ENCODE assay signal across 27 cellular contexts in genomic region chr12:29510591-29511174, GRCh38. TPM values are rescaled to one million over a fixed set of nuclear protein-coding genes. Genes with fewer than 3 reads are reported as not detected.
DNase-seq lines count a peak whose midpoint lies in the region; ATAC-seq, FAIRE-seq and TF ChIP-seq lines count a peak whose summit lies in the region.
"Had no signal": no experiment of that assay in that cellular context is flagged by ENCODE, and none has a peak within 500 bp of the region (broad histone marks: within the 10 kb centered on the region; RNA-seq: fewer than 3 reads in every experiment).

No MANE protein-coding gene starts in this region.

- ATAC-seq in K562 (no peak), body of pancreas (no peak)
- ATAC-seq: HepG2, PC-3 had no signal

- TF ChIP-seq POLR2A in K562 (conservative IDR thresholded peaks at IDR 0.05): no peak
- no peak for TF ChIP-seq POLR2A in body of pancreas (IDR thresholded peaks at IDR 0.05)

- TF ChIP-seq RAD21 in K562 (CRISPR knock-in tag; conservative IDR thresholded peaks at IDR 0.05 in 1 of 2, IDR thresholded peaks at IDR 0.05 in 1 of 2): no peak

- BruUV-seq in K562 (replicated peaks; lab: Mats Ljungman, UMichigan): no TSS peak

- no peak for TF ChIP-seq CTCF in K562 (IDR thresholded peaks at IDR 0.05 in 2 of 3, conservative IDR thresholded peaks at IDR 0.05 in 1 of 3; ENCODE audit: insufficient read depth in 2 of 3, low read depth in 1 of 3, low read length in 3 of 3)
- TF ChIP-seq CTCF in fibroblast of the aortic adventitia (IDR thresholded peaks at IDR 0.05; ENCODE audit: insufficient read depth, low read length): no peak
- TF ChIP-seq CTCF in body of pancreas (IDR thresholded peaks at IDR 0.05): no peak

- TF ChIP-seq EP300 in K562 (IDR thresholded peaks at IDR 0.05; ENCODE audit: low read length): no peak

- H3K4me2 ChIP-seq in K562 (ENCODE audit: insufficient read depth, low read length): no peak overlapping the region

- no peaks in the 10 kb centered on the region for H3K9me1 ChIP-seq in K562 (ENCODE audit: control insufficient read depth, insufficient read depth, low read length)

- H2AFZ ChIP-seq in K562 (ENCODE audit: low read depth, low read length): no peak overlapping the region

- POLR2A ChIA-PET in K562 (lab: Yijun Ruan, JAX): interaction anchor here (0.6 kb wide), 2 partner anchors 11 to 1462 kb away, joined by 3 read pairs; no protein-coding TSS in a partner anchor

- H3K79me2 ChIP-seq in K562 (ENCODE audit: control insufficient read depth, insufficient read depth, low read length): no peaks in the 10 kb centered on the region

- no peaks in the 10 kb centered on the region for H3K9me3 ChIP-seq in K562 (replicated peaks; ENCODE audit: control insufficient read depth, insufficient read depth, low read depth, low read length)
- no peaks in the 10 kb centered on the region for H3K9me3 ChIP-seq in small intestine (ENCODE audit: control insufficient read depth, low read depth)
- no peaks in the 10 kb centered on the region for H3K9me3 ChIP-seq in body of pancreas

- DNase-seq in NCI-H146 (lab: John Stamatoyannopoulos, UW) (peak; percentile 6), NCI-H146 treated with DMSO at 0.1 percent for 48 hours (lab: John Stamatoyannopoulos, UW; ENCODE audit: unreplicated experiment) (no peak), K562 (ENCODE audit: extremely low read depth in 1 of 4, low spot score in 3 of 4) (no peak), fibroblast of the aortic adventitia (ENCODE audit: low read depth) (peak; percentile 55), small intestine (peak; percentile 56), GM03348 (ENCODE audit: low spot score) (no peak), body of pancreas (no peak)
- no peak for DNase-seq in stimulated activated naive CD4-positive, alpha-beta T cell (lab: John Stamatoyannopoulos, UW)
- DNase-seq: AML-193; C1 segment of cervical spinal cord; CD8-positive, alpha-beta memory T cell; DMS53; GDM1; HCEC 1CT; KG1; MV-4-11; NCI-H1930; NCI-H2171; NCI-H345; NCI-H524; PC-3; Right ventricle myocardium superior had no signal

- no peak overlapping the region for H3K4me3 ChIP-seq in K562
- no peak overlapping the region for H3K4me3 ChIP-seq in fibroblast of the aortic adventitia (ENCODE audit: low read depth, low read length)
- H3K4me3 ChIP-seq in small intestine (ENCODE audit: low read depth in 1 of 2, low read length in 2 of 2): no peak overlapping the region
- H3K4me3 ChIP-seq in body of pancreas: no peak overlapping the region

- H3K9ac ChIP-seq in K562 (ENCODE audit: insufficient read depth in 1 of 2, low read depth in 2 of 2, low read length in 2 of 2): no peak overlapping the region

- no peaks in the 10 kb centered on the region for H3K4me1 ChIP-seq in K562 (replicated peaks in 1 of 2; ENCODE audit: control insufficient read depth in 2 of 2, insufficient read depth in 2 of 2, low read length in 2 of 2)
- H3K4me1 ChIP-seq in small intestine (ENCODE audit: control insufficient read depth in 2 of 2, insufficient read depth in 1 of 2, low read depth in 1 of 2, low read length in 1 of 2): peaks cover 0 to 4% of the 10 kb centered on the region in 2 donors
- H3K4me1 ChIP-seq in body of pancreas: no peaks in the 10 kb centered on the region

- H3K27ac ChIP-seq in K562 (ENCODE audit: extremely low read depth, low read depth, low read length) (no peak overlapping the region), small intestine (ENCODE audit: low read depth in 1 of 2, low read length in 1 of 2) (no peak overlapping the region), body of pancreas (no peak overlapping the region)
- H3K27ac ChIP-seq: HL-60 had no signal

- H3K27me3 ChIP-seq in K562 (ENCODE audit: control insufficient read depth in 2 of 2, insufficient read depth in 2 of 2, low read length in 2 of 2): peaks cover 0 to 4% of the 10 kb centered on the region in 2 experiments; a peak in 1 of 5 replicates
- no peaks in the 10 kb centered on the region for H3K27me3 ChIP-seq in small intestine (ENCODE audit: control insufficient read depth in 2 of 2, insufficient read depth in 2 of 2, low read length in 2 of 2)
- H3K27me3 ChIP-seq in body of pancreas: no peaks in the 10 kb centered on the region

- CTCF ChIA-PET in K562 (lab: Yijun Ruan, JAX; ENCODE audit: low intra/inter-chr PET ratio): no interaction called here

- H3K36me3 ChIP-seq in K562 (ENCODE audit: control insufficient read depth, insufficient read depth, low read length) (no peaks in the 10 kb centered on the region), small intestine (ENCODE audit: control insufficient read depth in 2 of 2, insufficient read depth in 2 of 2, low read length in 2 of 2) (no peaks in the 10 kb centered on the region), body of pancreas (replicated peaks in 1 of 2; ENCODE audit: insufficient read depth in 1 of 2, low read depth in 2 of 2) (no peaks in the 10 kb centered on the region)

- H4K20me1 ChIP-seq in K562 (replicated peaks; ENCODE audit: control insufficient read depth, insufficient read depth, low read length): no peaks in the 10 kb centered on the region

- FAIRE-seq in K562 (lab: Jason Lieb, UNC) (no peak), small intestine (lab: Jason Lieb, UNC) (no peak)
- FAIRE-seq: HepG2 had no signal

- 1% methylated on average over 6 of the region's 6 CpGs for WGBS in K562 (ENCODE audit: insufficient coverage, low coverage, missing lambda C conversion rate)
- 28 to 56% (median 45%) methylated on average over 6 of the region's 6 CpGs for WGBS in small intestine, 3 donors
- 68 to 73% methylated on average over 6 of the region's 6 CpGs for WGBS in body of pancreas, 2 donors

- in situ Hi-C loops in K562 (cut with MboI): no loop called here

- intact Hi-C loops in K562 (cut with micrococcal nuclease): no loop called here
- intact Hi-C loops in body of pancreas (cut with DNase I): no loop called here

TF ChIP-seq in K562, 482 proteins besides CTCF, POLR2A, EP300 and RAD21:
- no peak for TF ChIP-seq MCM7 (IDR thresholded peaks at IDR 0.05)
- peak; percentile 20; the same call in 1 of the 2 replicates for TF ChIP-seq BHLHE40 (IDR thresholded peaks at IDR 0.05; ENCODE audit: low read length)

RNA-seq across cellular contexts. Expression of gene OVCH1, which starts 13.2 kb away (rescaled TPM):
- not detected in 2 replicates for total RNA-seq in K562 (2011; cell fraction: chromatin; rRNA removed; ENCODE audit: low replicate concordance)
- not detected in 2 replicates for total RNA-seq in K562 (2011; cell fraction: nucleolus; rRNA removed)
- total RNA-seq in K562 (2011; cell fraction: nucleoplasm; rRNA removed): not detected in 2 replicates
- not detected in 2 replicates for total RNA-seq in K562 (2014; rRNA removed)
- not detected in 2 replicates for total RNA-seq in K562 (2014; rRNA removed; fragmentation: Illumina TruSeq; extraction: Trizol)
- not detected in 2 replicates for total RNA-seq in K562 (2015; rRNA removed; fragmentation: Illumina TruSeq; extraction: Trizol)
- not detected in 2 replicates for total RNA-seq in K562 (2021)
- not detected in 2 replicates for polyA plus RNA-seq in K562 (2011; rRNA removed)
- not detected in 2 replicates for polyA plus RNA-seq in K562 (2011; cell fraction: cytosol; rRNA removed)
- not detected in 2 replicates for polyA plus RNA-seq in K562 (2011; cell fraction: nucleus; rRNA removed)
- 0.03 TPM in 1 of 2 replicates, not detected in the other for polyA plus RNA-seq in K562 (2012)
- not detected in 2 replicates for polyA plus RNA-seq in K562 (2014; fragmentation: Illumina TruSeq; extraction: Trizol)
- not detected for polyA plus RNA-seq in K562 (2014; fragmentation: Nextera tagmentation; extraction: Ambion mirVana)
- not detected in 2 replicates for polyA plus RNA-seq in K562 (2014; rRNA removed)
- polyA minus RNA-seq in K562 (2011; rRNA and poly(A)+ RNA removed): not detected in 2 replicates
- polyA minus RNA-seq in K562 (2011; cell fraction: cytosol; rRNA and poly(A)+ RNA removed): not detected in 2 replicates
- not detected in 2 replicates for polyA minus RNA-seq in K562 (2011; cell fraction: nucleus; rRNA and poly(A)+ RNA removed)
- 0.08 and 0.27 TPM in 2 replicates for total RNA-seq in fibroblast of the aortic adventitia (ENCODE audit: low replicate concordance)
- polyA plus RNA-seq in small intestine: under 1 TPM in 1 of 3 donors, not detected in 2; 0.24 TPM
- total RNA-seq in body of pancreas: under 1 TPM in 1 of 2 donors, not detected in 1; 0.52 TPM
- total RNA-seq: A172; CD8-positive, alpha-beta memory T cell; HepG2; HT-29; PC-3; Right ventricle myocardium superior; RPMI7951 had no signal
- polyA plus RNA-seq: CD8-positive, alpha-beta memory T cell; HepG2 had no signal

Comparison
In these comparisons a context has a peak if more than half of its experiments do, and no peak if none do; other contexts are left out.
1. DNase-seq: peak in NCI-H146 (single experiment), fibroblast of the aortic adventitia (single experiment) and small intestine (single experiment); none in NCI-H146 treated with DMSO at 0.1 percent for 48 hours (single experiment), K562 (0 of 4), GM03348 (single experiment), body of pancreas (0 of 4) and stimulated activated naive CD4-positive, alpha-beta T cell (0 of 6).